In genomic region chr3:58383476-58383875, GRCh38 we compare ENCODE assay signal across 10 cellular contexts. TPM values are rescaled to one million over a fixed set of nuclear protein-coding genes. Genes with fewer than 3 reads are reported as not detected.
A peak's percentile ranks its signal among the peaks of the same experiment; 100 is the strongest.
DNase-seq lines count a peak whose midpoint lies in the region; ATAC-seq and TF ChIP-seq lines count a peak whose summit lies in the region.
"Had no signal": no experiment of that assay in that cellular context is flagged by ENCODE, and none has a peak within 500 bp of the region (broad histone marks: within the 10 kb centered on the region; RNA-seq: fewer than 3 reads in every experiment).

No MANE protein-coding gene starts in this region.

- peaks cover 36% of the 10 kb centered on the region for H3K4me1 ChIP-seq in suprapubic skin

- DNase-seq in HFFc6 (peak; percentile 25), fibroblast of villous mesenchyme (ENCODE audit: low read depth) (peak; percentile 24), suprapubic skin (ENCODE audit: low spot score in 2 of 2) (no peak), T-helper 17 cell (no peak), SKM-1 treated with dmso at 0.1 percent for 144 hours (lab: John Stamatoyannopoulos, UW; ENCODE audit: unreplicated experiment) (no peak)
- DNase-seq in CD4-positive, alpha-beta T cell, result no peak
- DNase-seq: midbrain, right lobe of liver had no signal

- 29% methylated on average over 2 of the region's 2 CpGs for WGBS in suprapubic skin

- CTCF ChIA-PET in CD4-positive, alpha-beta T cell (lab: Charles Lee), result no interaction called here

- intact Hi-C loops in CD4-positive, alpha-beta T cell (cut with DNase I, micrococcal nuclease), result no loop called here

- no peaks in the 10 kb centered on the region for H3K27me3 ChIP-seq in suprapubic skin
- no peaks in the 10 kb centered on the region for H3K27me3 ChIP-seq in CD4-positive, alpha-beta T cell (ENCODE audit: control insufficient read depth, insufficient read depth, low read length)
- H3K27me3 ChIP-seq: cardiac muscle cell, right lobe of liver had no signal

- H3K27me3 Mint-ChIP-seq in HFFc6 (ENCODE audit: insufficient read depth), result no peaks in the 10 kb centered on the region
- no peaks in the 10 kb centered on the region for H3K27me3 Mint-ChIP-seq in T-helper 17 cell
- no peaks in the 10 kb centered on the region for H3K27me3 Mint-ChIP-seq in CD4-positive, alpha-beta T cell

- H3K27ac Mint-ChIP-seq in HFFc6 (peak overlapping the region; percentile 90), T-helper 17 cell (no peak overlapping the region)
- no peak overlapping the region for H3K27ac Mint-ChIP-seq in CD4-positive, alpha-beta T cell

- H3K36me3 Mint-ChIP-seq in HFFc6 (ENCODE audit: low read depth) (peaks cover 12% of the 10 kb centered on the region), T-helper 17 cell (ENCODE audit: low read depth) (peaks cover 8% of the 10 kb centered on the region)
- H3K36me3 Mint-ChIP-seq in CD4-positive, alpha-beta T cell (ENCODE audit: low read depth), result peaks cover 32% of the 10 kb centered on the region

- H3K9me3 Mint-ChIP-seq in HFFc6, result no peaks in the 10 kb centered on the region
- no peaks in the 10 kb centered on the region for H3K9me3 Mint-ChIP-seq in CD4-positive, alpha-beta T cell

- H3K4me3 Mint-ChIP-seq in HFFc6, result peak overlapping the region; percentile 52
- no peak overlapping the region for H3K4me3 Mint-ChIP-seq in T-helper 17 cell
- H3K4me3 Mint-ChIP-seq in CD4-positive, alpha-beta T cell, result no peak overlapping the region

- no peaks in the 10 kb centered on the region for H3K36me3 ChIP-seq in suprapubic skin
- H3K36me3 ChIP-seq: cardiac muscle cell, right lobe of liver had no signal

- POLR2A ChIA-PET in CD4-positive, alpha-beta T cell (lab: Charles Lee), result no interaction called here

- H3K9me3 ChIP-seq in suprapubic skin, result no peaks in the 10 kb centered on the region
- H3K9me3 ChIP-seq in T-helper 17 cell (ENCODE audit: control insufficient read depth, low read length, poor library complexity, severe bottlenecking), result no peaks in the 10 kb centered on the region
- no peaks in the 10 kb centered on the region for H3K9me3 ChIP-seq in CD4-positive, alpha-beta T cell (ENCODE audit: control insufficient read depth, low read length)
- H3K9me3 ChIP-seq: right lobe of liver had no signal

- H3K4me1 Mint-ChIP-seq in HFFc6 (ENCODE audit: low read depth), result peaks cover 58% of the 10 kb centered on the region
- H3K4me1 Mint-ChIP-seq in T-helper 17 cell, result peaks cover 14% of the 10 kb centered on the region
- H3K4me1 Mint-ChIP-seq in CD4-positive, alpha-beta T cell (ENCODE audit: low read depth), result no peaks in the 10 kb centered on the region

- TF ChIP-seq POLR2A in suprapubic skin (IDR thresholded peaks at IDR 0.05), result no peak

- H3K27ac ChIP-seq in angular gyrus (ENCODE audit: low read depth, low read length), result peak overlapping the region; percentile 84
- peak overlapping the region; percentile 38 for H3K27ac ChIP-seq in suprapubic skin
- H3K27ac ChIP-seq in CD4-positive, alpha-beta T cell (ENCODE audit: low read depth, low read length), result no peak overlapping the region
- H3K27ac ChIP-seq: cardiac muscle cell, right lobe of liver had no signal

- no peak for ATAC-seq in T-helper 17 cell
- ATAC-seq in CD4-positive, alpha-beta T cell (ENCODE audit: poor library complexity), result no peak
- ATAC-seq: right lobe of liver had no signal

- H3K4me3 ChIP-seq in fibroblast of villous mesenchyme (ENCODE audit: low read depth, low read length), result no peak overlapping the region
- no peak overlapping the region for H3K4me3 ChIP-seq in suprapubic skin
- H3K4me3 ChIP-seq: cardiac muscle cell, right lobe of liver had no signal

- no peak for TF ChIP-seq CTCF in HFFc6 (IDR thresholded peaks at IDR 0.05)
- TF ChIP-seq CTCF in fibroblast of villous mesenchyme (IDR thresholded peaks at IDR 0.05; ENCODE audit: insufficient read depth, low read depth, low read length), result no peak
- no peak for TF ChIP-seq CTCF in suprapubic skin (IDR thresholded peaks at IDR 0.05)
- no peak for TF ChIP-seq CTCF in CD4-positive, alpha-beta T cell (IDR thresholded peaks at IDR 0.05)

- TF ChIP-seq EP300 in suprapubic skin (IDR thresholded peaks at IDR 0.05), result no peak

RNA-seq across cellular contexts. Expression of gene PDHB, which starts 50.2 kb away (rescaled TPM):
- total RNA-seq in HFFc6 (2021; fragmentation: NEBNext Ultra II Directional; extraction: Animal tissue kit (Norgen Biotek cat#: 25700)), result 10 to 100 TPM; 85.6 to 95.7 (median 92.3) TPM
- total RNA-seq in fibroblast of villous mesenchyme, result 102 and 114 TPM in 2 replicates
- total RNA-seq in suprapubic skin, result 10 to 100 TPM; 49.9 to 89.8 (median 78.0) TPM
- total RNA-seq in T-helper 17 cell, result 10 to 100 TPM; 25.6 to 29.9 TPM
- 10 to 100 TPM; 31.1 to 31.5 TPM for total RNA-seq in CD4-positive, alpha-beta T cell

RNA-seq across cellular contexts. Expression of gene PXK, which starts 50.8 kb away (rescaled TPM):
- total RNA-seq in HFFc6 (2021; fragmentation: NEBNext Ultra II Directional; extraction: Animal tissue kit (Norgen Biotek cat#: 25700)), result 10 to 100 TPM; 16.3 to 25.1 (median 21.1) TPM
- total RNA-seq in fibroblast of villous mesenchyme, result 57.9 and 64.7 TPM in 2 replicates
- total RNA-seq in suprapubic skin, result 10 to 100 TPM; 16.0 to 36.9 (median 21.8) TPM
- total RNA-seq in T-helper 17 cell, result 10 to 100 TPM; 20.1 to 23.1 TPM
- 10 to 100 TPM; 12.5 to 14.8 TPM for total RNA-seq in CD4-positive, alpha-beta T cell

Comparison
In these comparisons a context has a peak if more than half of its experiments do, and no peak if none do; other contexts are left out.
1. DNase-seq: peak in HFFc6 (single experiment) and fibroblast of villous mesenchyme (single experiment); none in suprapubic skin (0 of 2), T-helper 17 cell (0 of 3), CD4-positive, alpha-beta T cell (0 of 10) and SKM-1 treated with dmso at 0.1 percent for 144 hours (single experiment).